ENCODE assay signal across 18 cellular contexts in the genomic region with DNA sequence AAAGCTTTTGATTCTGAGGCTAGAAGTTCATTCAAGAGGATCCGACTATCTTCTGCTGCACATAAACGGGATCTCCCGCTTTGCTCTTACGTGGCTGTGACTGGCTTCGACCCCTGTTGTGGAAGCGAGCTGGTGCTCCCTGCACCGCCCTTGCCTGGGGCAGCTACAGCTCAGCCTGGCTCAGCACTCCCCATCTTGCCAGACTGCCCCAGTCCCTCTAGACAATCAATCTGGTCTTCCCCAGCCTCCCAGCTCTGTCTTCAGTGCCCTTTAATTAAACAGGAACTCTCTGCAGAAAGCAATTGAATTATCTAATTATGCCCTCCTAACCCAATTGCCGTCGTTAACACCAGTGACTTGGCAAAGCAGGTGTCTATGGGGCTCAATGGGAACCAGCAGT. TPM values are rescaled to one million over a fixed set of nuclear protein-coding genes. Genes with fewer than 3 reads are reported as not detected.
DNase-seq lines count a peak whose midpoint lies in the region; ATAC-seq and TF ChIP-seq lines count a peak whose summit lies in the region.
"Had no signal": no experiment of that assay in that cellular context is flagged by ENCODE, and none has a peak within 500 bp of the region (broad histone marks: within the 10 kb centered on the region; RNA-seq: fewer than 3 reads in every experiment).

No MANE protein-coding gene starts in this region.

- H3K36me3 ChIP-seq in MG63 (no peaks in the 10 kb centered on the region), SK-N-SH (replicated peaks in 1 of 2; ENCODE audit: control insufficient read depth in 1 of 2, insufficient read depth in 2 of 2, low read length in 1 of 2) (no peaks in the 10 kb centered on the region)

- peak in 1 of 2 experiments; percentile 38; a peak in 1 of 4 replicates for TF ChIP-seq EP300 in SK-N-SH (IDR thresholded peaks at IDR 0.05; ENCODE audit: borderline replicate concordance in 1 of 2, low read depth in 1 of 2, low read length in 1 of 2)

- H3K27ac Mint-ChIP-seq in activated CD4-positive, alpha-beta memory T cell treated with anti-CD3 and anti-CD28 coated beads, Interleukin-2, amount 10 ng/mL, durations not matched to agents 7 days and 5 days = peak overlapping the region; percentile 30
- H3K27ac Mint-ChIP-seq in activated CD4-positive, alpha-beta memory T cell treated with anti-CD3 and anti-CD28 coated beads for 36 hours = no peak overlapping the region
- no peak overlapping the region for H3K27ac Mint-ChIP-seq in neural crest cell (ENCODE audit: unreplicated experiment)
- H3K27ac Mint-ChIP-seq: B cell; CD4-positive, alpha-beta memory T cell; T-helper 17 cell had no signal

- peaks cover 0 to 12% of the 10 kb centered on the region in 2 experiments; a peak in 1 of 4 replicates for H3K4me1 ChIP-seq in SK-N-SH (ENCODE audit: control insufficient read depth in 1 of 2, insufficient read depth in 2 of 2, low read depth in 1 of 2, low read length in 1 of 2)

- no peaks in the 10 kb centered on the region for H3F3A ChIP-seq in SK-N-SH (replicated peaks; ENCODE audit: insufficient read depth)

- no peak overlapping the region for H3K9ac ChIP-seq in SK-N-SH

- TF ChIP-seq RAD21 in SK-N-SH (IDR thresholded peaks at IDR 0.05; ENCODE audit: low read length) = no peak

- H3K27ac ChIP-seq in SK-N-SH (ENCODE audit: low read depth in 2 of 2, low read length in 1 of 2) = no peak overlapping the region
- H3K27ac ChIP-seq: SK-N-MC had no signal

- H3K4me3 ChIP-seq in MG63 (no peak overlapping the region), SK-N-SH (ENCODE audit: low read depth in 2 of 2, low read length in 1 of 2) (no peak overlapping the region)
- H3K4me3 ChIP-seq: SK-N-MC had no signal

- H3K27me3 ChIP-seq in MG63 (peaks cover 39% of the 10 kb centered on the region), SK-N-SH (ENCODE audit: insufficient read depth) (peaks cover 22% of the 10 kb centered on the region; the same call in 1 of the 2 replicates)

- intact Hi-C loops in activated CD4-positive, alpha-beta memory T cell treated with anti-CD3 and anti-CD28 coated beads for 36 hours (cut with micrococcal nuclease) = no loop called here

- no peak overlapping the region for H2AFZ ChIP-seq in SK-N-SH (ENCODE audit: low read depth)

- no peak overlapping the region for H3K4me3 Mint-ChIP-seq in activated CD4-positive, alpha-beta memory T cell treated with anti-CD3 and anti-CD28 coated beads, Interleukin-2, amount 10 ng/mL, durations not matched to agents 7 days and 5 days
- no peak overlapping the region for H3K4me3 Mint-ChIP-seq in activated CD4-positive, alpha-beta memory T cell treated with anti-CD3 and anti-CD28 coated beads for 36 hours
- H3K4me3 Mint-ChIP-seq in neural crest cell = peak overlapping the region; percentile 35

- DNase-seq in activated CD4-positive, alpha-beta memory T cell treated with anti-CD3 and anti-CD28 coated beads, Interleukin-2, amount 10 ng/mL, durations not matched to agents 7 days and 5 days = no peak
- DNase-seq in activated CD4-positive, alpha-beta memory T cell treated with anti-CD3 and anti-CD28 coated beads for 36 hours = no peak
- DNase-seq in MG63 (peak; percentile 30), SK-N-SH (peak; percentile 74), neural crest cell (ENCODE audit: low read depth, low spot score) (no peak), iPS-NIHi7 (ENCODE audit: extremely low spot score) (no peak)
- DNase-seq in activated CD4-positive, alpha-beta T cell treated with anti-CD3 and anti-CD28 coated beads for 48 hours = no peak
- DNase-seq: CD4-positive, alpha-beta memory T cell; DMS79 treated with DMSO at 0.1 percent for 48 hours; GOT3; Kasumi-1; NCI-H187 treated with DMSO at 0.1 percent for 48 hours; NK-92 treated with Interleukin-12 subunit alpha and Interleukin-12 subunit beta, amount 100 ng/mL, for 24 hours; OCI-M1; T-helper 17 cell had no signal

- H3K36me3 Mint-ChIP-seq in activated CD4-positive, alpha-beta memory T cell treated with anti-CD3 and anti-CD28 coated beads, Interleukin-2, amount 10 ng/mL, durations not matched to agents 7 days and 5 days (ENCODE audit: low read depth) = no peaks in the 10 kb centered on the region
- no peaks in the 10 kb centered on the region for H3K36me3 Mint-ChIP-seq in activated CD4-positive, alpha-beta memory T cell treated with anti-CD3 and anti-CD28 coated beads for 36 hours
- H3K36me3 Mint-ChIP-seq in neural crest cell (ENCODE audit: low read depth) = no peaks in the 10 kb centered on the region
- H3K36me3 Mint-ChIP-seq: CD4-positive, alpha-beta memory T cell had no signal

- no peaks in the 10 kb centered on the region for H3K9me2 ChIP-seq in SK-N-SH

- H3K4me1 Mint-ChIP-seq in activated CD4-positive, alpha-beta memory T cell treated with anti-CD3 and anti-CD28 coated beads, Interleukin-2, amount 10 ng/mL, durations not matched to agents 7 days and 5 days = peaks cover 32% of the 10 kb centered on the region
- peaks cover 18% of the 10 kb centered on the region for H3K4me1 Mint-ChIP-seq in activated CD4-positive, alpha-beta memory T cell treated with anti-CD3 and anti-CD28 coated beads for 36 hours (ENCODE audit: low read depth)
- H3K4me1 Mint-ChIP-seq in neural crest cell = peaks cover 37% of the 10 kb centered on the region

- WGBS in SK-N-SH (ENCODE audit: low lambda C conversion rate) = 20% methylated on average over 9 of the region's 9 CpGs

- peaks cover 46% of the 10 kb centered on the region for H3K27me3 Mint-ChIP-seq in activated CD4-positive, alpha-beta memory T cell treated with anti-CD3 and anti-CD28 coated beads, Interleukin-2, amount 10 ng/mL, durations not matched to agents 7 days and 5 days
- peaks cover 55% of the 10 kb centered on the region for H3K27me3 Mint-ChIP-seq in activated CD4-positive, alpha-beta memory T cell treated with anti-CD3 and anti-CD28 coated beads for 36 hours
- peaks cover 18% of the 10 kb centered on the region for H3K27me3 Mint-ChIP-seq in neural crest cell (ENCODE audit: low read depth)

- TF ChIP-seq CTCF in SK-N-SH (IDR thresholded peaks at IDR 0.05) = no peak
- no peak for TF ChIP-seq CTCF in neural crest cell (conservative IDR thresholded peaks at IDR 0.05)

- no peaks in the 10 kb centered on the region for H4K20me1 ChIP-seq in SK-N-SH (ENCODE audit: insufficient read depth)

- H3K4me2 ChIP-seq in SK-N-SH = no peak overlapping the region

- POLR2A ChIA-PET in activated CD4-positive, alpha-beta memory T cell treated with anti-CD3 and anti-CD28 coated beads, Interleukin-2, amount 10 ng/mL, durations not matched to agents 7 days and 5 days (lab: Charles Lee) = no interaction called here
- POLR2A ChIA-PET in activated CD4-positive, alpha-beta memory T cell treated with anti-CD3 and anti-CD28 coated beads for 36 hours (lab: Charles Lee) = no interaction called here
- POLR2A ChIA-PET in SK-N-SH (lab: Yijun Ruan, JAX) = interaction anchor here (0.6 kb wide), 1 partner anchor 39 kb away, joined by 3 read pairs; no protein-coding TSS in a partner anchor

- no peak for ATAC-seq in GM18861 (IDR thresholded peaks at IDR 0.05; ENCODE audit: unreplicated experiment)
- ATAC-seq: T-helper 17 cell had no signal

- H3K79me2 ChIP-seq in SK-N-SH (ENCODE audit: insufficient read depth) = no peaks in the 10 kb centered on the region

- CTCF ChIA-PET in activated CD4-positive, alpha-beta memory T cell treated with anti-CD3 and anti-CD28 coated beads, Interleukin-2, amount 10 ng/mL, durations not matched to agents 7 days and 5 days (lab: Charles Lee) = interaction anchor here (1.9 kb wide), 1 partner anchor 27 kb away, joined by 6 read pairs; no protein-coding TSS in a partner anchor
- CTCF ChIA-PET in activated CD4-positive, alpha-beta memory T cell treated with anti-CD3 and anti-CD28 coated beads for 36 hours (lab: Charles Lee) = interaction anchor here (1.5 kb wide), 1 partner anchor 27 kb away, joined by 8 read pairs; no protein-coding TSS in a partner anchor
- CTCF ChIA-PET in SK-N-SH (lab: Yijun Ruan, JAX) = interaction anchor here (0.6 to 3.1 kb wide), 3 partner anchors 20 to 93 kb away, joined by 3 to 9 read pairs (median 4); a partner anchor contains a TSS

- no peaks in the 10 kb centered on the region for H3K9me3 ChIP-seq in MG63
- H3K9me3 ChIP-seq in SK-N-SH = no peaks in the 10 kb centered on the region

- no peaks in the 10 kb centered on the region for H3K9me3 Mint-ChIP-seq in activated CD4-positive, alpha-beta memory T cell treated with anti-CD3 and anti-CD28 coated beads, Interleukin-2, amount 10 ng/mL, durations not matched to agents 7 days and 5 days
- peaks cover 2% of the 10 kb centered on the region for H3K9me3 Mint-ChIP-seq in activated CD4-positive, alpha-beta memory T cell treated with anti-CD3 and anti-CD28 coated beads for 36 hours
- H3K9me3 Mint-ChIP-seq in neural crest cell = no peaks in the 10 kb centered on the region

TF ChIP-seq in SK-N-SH, 30 proteins besides CTCF, POLR2A, EP300 and RAD21:
- 0 out of 2 replicates have a peak, but pooled peaks have one; percentile 10 for TF ChIP-seq GATA2 (CRISPR knock-in tag; IDR thresholded peaks at IDR 0.05)
- TF ChIP-seq FOXM1 (IDR thresholded peaks at IDR 0.05; ENCODE audit: low read depth) = no peak
- peak; percentile 54; the same call in 1 of the 2 replicates for TF ChIP-seq RCOR1 (IDR thresholded peaks at IDR 0.05; ENCODE audit: low read length)
- no peak for TF ChIP-seq ELF1 (IDR thresholded peaks at IDR 0.05)
- TF ChIP-seq SMC3 (IDR thresholded peaks at IDR 0.05; ENCODE audit: low read depth, low read length) = no peak
- TF ChIP-seq, protein P1, sequence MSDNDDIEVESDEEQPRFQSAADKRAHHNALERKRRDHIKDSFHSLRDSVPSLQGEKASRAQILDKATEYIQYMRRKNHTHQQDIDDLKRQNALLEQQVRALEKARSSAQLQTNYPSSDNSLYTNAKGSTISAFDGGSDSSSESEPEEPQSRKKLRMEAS (IDR thresholded peaks at IDR 0.05; ENCODE audit: low read depth) = no peak
- no peak for TF ChIP-seq FOSL2 (IDR thresholded peaks at IDR 0.05; ENCODE audit: borderline replicate concordance, low read depth)
- no peak for TF ChIP-seq RFX5 (IDR thresholded peaks at IDR 0.05; ENCODE audit: low read length)
- no peak for TF ChIP-seq EZH2phosphoT487 (IDR thresholded peaks at IDR 0.05; ENCODE audit: borderline replicate concordance, low read depth)
- TF ChIP-seq MXI1 (IDR thresholded peaks at IDR 0.05; ENCODE audit: low read depth, low read length) = no peak
- TF ChIP-seq NRF1 (IDR thresholded peaks at IDR 0.05; ENCODE audit: low read depth, low read length) = no peak

RNA-seq across cellular contexts. Expression of a gene that starts 19.0 kb away (rescaled TPM):
- total RNA-seq in activated CD4-positive, alpha-beta memory T cell treated with anti-CD3 and anti-CD28 coated beads, Interleukin-2, amount 10 ng/mL, durations not matched to agents 7 days and 5 days = 1 to 10 TPM; 5.9 to 7.3 TPM
- total RNA-seq in activated CD4-positive, alpha-beta memory T cell treated with anti-CD3 and anti-CD28 coated beads for 36 hours = 1 to 10 TPM in 1 of 2 experiments, under 1 TPM in 1; 0.77 to 1.4 TPM
- total RNA-seq in MG63 (2014; rRNA removed; shearing (Covaris generic); ENCODE audit: low replicate concordance) = 0.10 and 0.27 TPM in 2 replicates
- 5.1 and 6.1 TPM in 2 replicates for polyA plus RNA-seq in SK-N-SH (2012; rRNA removed)
- 1.8 and 3.6 TPM in 2 replicates for polyA plus RNA-seq in SK-N-SH (2012; cell fraction: cytosol; rRNA removed)
- polyA plus RNA-seq in SK-N-SH (2012; cell fraction: nucleus; rRNA removed) = 11.3 and 17.2 TPM in 2 replicates
- 2.4 and 3.6 TPM in 2 replicates for total RNA-seq in neural crest cell

Comparison
In these comparisons a context has a peak if more than half of its experiments do, and no peak if none do; other contexts are left out.
1. DNase-seq: peak in MG63 (single experiment) and SK-N-SH (single experiment); none in activated CD4-positive, alpha-beta memory T cell treated with anti-CD3 and anti-CD28 coated beads, Interleukin-2, amount 10 ng/mL, durations not matched to agents 7 days and 5 days (single experiment), activated CD4-positive, alpha-beta memory T cell treated with anti-CD3 and anti-CD28 coated beads for 36 hours (single experiment), neural crest cell (single experiment), iPS-NIHi7 (single experiment) and activated CD4-positive, alpha-beta T cell treated with anti-CD3 and anti-CD28 coated beads for 48 hours (single experiment).